11 cellular contexts compared by ENCODE assay signal in genomic region chr13:27556109-27556508, GRCh38.
DNase-seq lines count a peak whose midpoint lies in the region; TF ChIP-seq lines count a peak whose summit lies in the region.
"Had no signal": no experiment of that assay in that cellular context is flagged by ENCODE, and none has a peak within 500 bp of the region (broad histone marks: within the 10 kb centered on the region; RNA-seq: fewer than 3 reads in every experiment).

No MANE protein-coding gene starts in this region.

- no TSS peak for BruUV-seq in mammary epithelial cell (replicated peaks; lab: Mats Ljungman, UMichigan)

- H3K27me3 Mint-ChIP-seq in neural progenitor cell (ENCODE audit: insufficient read depth, low read depth) = no peaks in the 10 kb centered on the region

- H3K4me1 ChIP-seq in mammary epithelial cell (ENCODE audit: insufficient read depth, low read length) (no peaks in the 10 kb centered on the region), neural progenitor cell (no peaks in the 10 kb centered on the region)

- peaks cover 3% of the 10 kb centered on the region for H3K9me3 Mint-ChIP-seq in neural progenitor cell

- POLR2A ChIA-PET in HEK293T (lab: Yijun Ruan, JAX) = no interaction called here

- H3K9ac ChIP-seq in mammary epithelial cell (ENCODE audit: insufficient read depth, low read length) (no peak overlapping the region), neural progenitor cell (no peak overlapping the region)

- H3K4me2 ChIP-seq in mammary epithelial cell (ENCODE audit: insufficient read depth, low read depth, low read length) (no peak overlapping the region), neural progenitor cell (no peak overlapping the region)

- H3K9me3 ChIP-seq in mammary epithelial cell (replicated peaks; ENCODE audit: insufficient read depth, low read length) (no peaks in the 10 kb centered on the region), neural progenitor cell (ENCODE audit: low read depth) (peaks cover 8% of the 10 kb centered on the region)

- H3K4me3 ChIP-seq in mammary epithelial cell (replicated peaks in 1 of 3; ENCODE audit: insufficient read depth in 1 of 3, low read depth in 2 of 3, low read length in 3 of 3) (no peak overlapping the region), neural progenitor cell (no peak overlapping the region)

- CTCF ChIA-PET in mammary epithelial cell (lab: Charles Lee; ENCODE audit: low non-redundant PET) = interaction anchor here (0.7 kb wide), 1 partner anchor 227 kb away, joined by 8 read pairs; no protein-coding TSS in a partner anchor
- CTCF ChIA-PET in HEK293T (lab: Yijun Ruan, JAX) = no interaction called here

- H3K27ac ChIP-seq in mammary epithelial cell (ENCODE audit: insufficient read depth, low read depth, low read length) (no peak overlapping the region), neural progenitor cell (no peak overlapping the region)

- H3K27ac Mint-ChIP-seq in neural progenitor cell = no peak overlapping the region
- H3K27ac Mint-ChIP-seq: nephron had no signal

- intact Hi-C loops in mammary epithelial cell (cut with micrococcal nuclease) = loop anchor here (1.0 kb wide), 1 partner anchor 270 kb away; no protein-coding TSS in a partner anchor

- DNase-seq in AML-193 (lab: John Stamatoyannopoulos, UW) (peak; percentile 46 to 70), LHCN-M2 (ENCODE audit: low read depth) (peak; percentile 84), mammary epithelial cell (peak; percentile 29), lung microvascular endothelial cell (ENCODE audit: low read depth in 2 of 2) (peak; percentile 68 to 79), neural progenitor cell (ENCODE audit: low spot score) (no peak), CD1c-positive myeloid dendritic cell (ENCODE audit: extremely low spot score) (no peak), HEK293T (ENCODE audit: extremely low spot score) (no peak)
- DNase-seq in NK-92 treated with Interleukin-12 subunit alpha and Interleukin-12 subunit beta, amount 100 ng/mL, for 24 hours (lab: John Stamatoyannopoulos, UW) = no peak
- DNase-seq: activated gamma-delta T cell treated with Interleukin-2 at 50 U/mL for 16 hours; stimulated activated naive CD4-positive, alpha-beta T cell treated with Interleukin-2 at 50 U/mL for 16 hours had no signal

- peaks cover 15% of the 10 kb centered on the region for H3K36me3 ChIP-seq in mammary epithelial cell (ENCODE audit: insufficient read depth, low read length)
- peaks cover 11% of the 10 kb centered on the region for H3K36me3 ChIP-seq in neural progenitor cell

- H3K36me3 Mint-ChIP-seq in neural progenitor cell = peaks cover 15% of the 10 kb centered on the region

- WGBS in mammary epithelial cell (ENCODE audit: low coverage, missing lambda C conversion rate) = 50% methylated on average over 2 of the region's 2 CpGs

- H3K4me1 Mint-ChIP-seq in neural progenitor cell = peaks cover 7% of the 10 kb centered on the region
- H3K4me1 Mint-ChIP-seq: nephron had no signal

- peak in 1 of 2 donors; percentile 22 for TF ChIP-seq CTCF in mammary epithelial cell (conservative IDR thresholded peaks at IDR 0.05 in 1 of 2, IDR thresholded peaks at IDR 0.05 in 1 of 2; ENCODE audit: extremely low read depth in 1 of 2, insufficient read depth in 1 of 2, low read depth in 1 of 2, low read length in 2 of 2)
- no peak for TF ChIP-seq CTCF in neural progenitor cell (IDR thresholded peaks at IDR 0.05)

- no peaks in the 10 kb centered on the region for H3F3A ChIP-seq in neural progenitor cell (ENCODE audit: low read depth)

- H2AFZ ChIP-seq in mammary epithelial cell (ENCODE audit: low read depth, low read length) (no peak overlapping the region), neural progenitor cell (replicated peaks) (no peak overlapping the region)

- no peaks in the 10 kb centered on the region for H4K20me1 ChIP-seq in mammary epithelial cell (ENCODE audit: insufficient read depth, low read length)
- H4K20me1 ChIP-seq in neural progenitor cell (ENCODE audit: low read depth) = no peaks in the 10 kb centered on the region

- dilution Hi-C loops in mammary epithelial cell (cut with HindIII; ENCODE audit: low sequenced_read_pairs) = no loop called here

- H3K79me2 ChIP-seq in mammary epithelial cell (ENCODE audit: insufficient read depth, low read length) = no peaks in the 10 kb centered on the region
- no peaks in the 10 kb centered on the region for H3K79me2 ChIP-seq in neural progenitor cell (ENCODE audit: low read depth)

- in situ Hi-C loops in mammary epithelial cell (cut with MboI; ENCODE audit: low sequenced_read_pairs in 2 of 2) = no loop called here

- H3K27me3 ChIP-seq in mammary epithelial cell (ENCODE audit: insufficient read depth, low read length) (no peaks in the 10 kb centered on the region), neural progenitor cell (no peaks in the 10 kb centered on the region)

- no peak overlapping the region for H3K4me3 Mint-ChIP-seq in neural progenitor cell
- H3K4me3 Mint-ChIP-seq: nephron had no signal

TF ChIP-seq in HEK293T, 16 proteins besides CTCF, POLR2A, EP300 and RAD21:
- TF ChIP-seq HDGF (IDR thresholded peaks at IDR 0.05; ENCODE audit: borderline replicate concordance) (no peak), FOXM1 (IDR thresholded peaks at IDR 0.05; ENCODE audit: borderline replicate concordance) (no peak), PKNOX1 (IDR thresholded peaks at IDR 0.05) (no peak), LEF1 (IDR thresholded peaks at IDR 0.05; ENCODE audit: borderline replicate concordance) (no peak), FOXA1 (IDR thresholded peaks at IDR 0.05) (no peak), SP1 (IDR thresholded peaks at IDR 0.05) (no peak), NFRKB (IDR thresholded peaks at IDR 0.05) (no peak), SUZ12 (IDR thresholded peaks at IDR 0.05) (no peak), ELF4 (IDR thresholded peaks at IDR 0.05) (no peak), ZNF384 (IDR thresholded peaks at IDR 0.05) (no peak), BHLHE40 (IDR thresholded peaks at IDR 0.05; ENCODE audit: borderline replicate concordance) (no peak)

Comparison
In these comparisons a context has a peak if more than half of its experiments do, and no peak if none do; other contexts are left out.
1. DNase-seq: peak in AML-193 (2 of 2), LHCN-M2 (single experiment), mammary epithelial cell (single experiment) and lung microvascular endothelial cell (2 of 2); none in neural progenitor cell (single experiment), CD1c-positive myeloid dendritic cell (single experiment), HEK293T (single experiment) and NK-92 treated with Interleukin-12 subunit alpha and Interleukin-12 subunit beta, amount 100 ng/mL, for 24 hours (single experiment).